ENCODE assay signal across 1 cellular context in the genomic region with DNA sequence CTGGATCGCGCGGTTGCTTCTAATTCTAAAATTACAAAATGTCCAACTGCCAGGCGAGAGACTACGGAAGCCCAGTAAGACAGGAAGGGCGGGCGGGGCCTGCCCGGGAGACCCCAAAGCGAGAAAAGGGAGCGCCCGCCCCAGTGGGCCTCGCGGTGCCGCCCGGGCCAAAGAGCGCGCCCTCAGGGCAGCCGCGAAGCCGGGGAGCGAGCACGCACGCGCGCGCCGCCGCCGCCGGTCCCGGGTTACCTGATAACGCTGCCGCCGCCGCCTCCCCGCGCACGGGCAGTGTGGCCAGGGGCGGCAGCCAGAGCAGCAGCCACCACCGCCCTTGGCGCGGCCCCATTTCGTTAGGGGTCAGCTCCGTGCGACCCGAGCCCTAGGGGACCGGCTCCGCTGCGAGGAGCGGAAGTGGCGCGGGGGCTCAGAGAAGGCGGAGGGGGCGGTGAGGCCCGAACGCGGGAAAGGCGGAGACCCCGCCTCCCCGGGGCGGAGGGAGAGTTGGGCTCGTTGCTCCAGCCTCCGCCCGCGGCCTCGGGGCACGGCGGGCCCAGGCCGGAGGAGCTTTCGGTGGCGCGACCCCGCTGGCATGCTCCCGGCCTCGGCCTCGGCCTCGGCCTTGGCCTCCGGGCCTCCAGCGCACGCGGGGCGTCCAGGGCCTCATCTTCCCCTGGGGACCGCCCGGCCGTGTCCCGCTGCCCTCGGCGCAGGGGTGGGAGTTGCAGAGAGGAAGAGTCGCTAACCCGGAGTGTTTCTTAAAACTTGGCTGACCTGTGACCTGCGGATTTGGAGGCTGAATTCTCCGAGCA.
A peak's percentile ranks its signal among the peaks of the same experiment; 100 is the strongest.
TF ChIP-seq lines count a peak whose summit lies in the region.

A gene with protein sequence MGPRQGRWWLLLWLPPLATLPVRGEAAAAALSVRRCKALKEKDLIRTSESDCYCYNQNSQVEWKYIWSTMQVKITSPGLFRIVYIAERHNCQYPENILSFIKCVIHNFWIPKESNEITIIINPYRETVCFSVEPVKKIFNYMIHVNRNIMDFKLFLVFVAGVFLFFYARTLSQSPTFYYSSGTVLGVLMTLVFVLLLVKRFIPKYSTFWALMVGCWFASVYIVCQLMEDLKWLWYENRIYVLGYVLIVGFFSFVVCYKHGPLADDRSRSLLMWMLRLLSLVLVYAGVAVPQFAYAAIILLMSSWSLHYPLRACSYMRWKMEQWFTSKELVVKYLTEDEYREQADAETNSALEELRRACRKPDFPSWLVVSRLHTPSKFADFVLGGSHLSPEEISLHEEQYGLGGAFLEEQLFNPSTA (minus strand): TSS at position 413 of the 809 bp plus-strand sequence. CDS start 67 bp downstream, at position 346.

TF ChIP-seq in GM12878, 131 proteins besides CTCF, POLR2A, EP300 and RAD21 (continued from another document and continues in another):
- no peak for TF ChIP-seq EZH2 (IDR thresholded peaks at IDR 0.05; ENCODE audit: borderline replicate concordance, control insufficient read depth, low read depth, low read length)
- TF ChIP-seq, protein P1, sequence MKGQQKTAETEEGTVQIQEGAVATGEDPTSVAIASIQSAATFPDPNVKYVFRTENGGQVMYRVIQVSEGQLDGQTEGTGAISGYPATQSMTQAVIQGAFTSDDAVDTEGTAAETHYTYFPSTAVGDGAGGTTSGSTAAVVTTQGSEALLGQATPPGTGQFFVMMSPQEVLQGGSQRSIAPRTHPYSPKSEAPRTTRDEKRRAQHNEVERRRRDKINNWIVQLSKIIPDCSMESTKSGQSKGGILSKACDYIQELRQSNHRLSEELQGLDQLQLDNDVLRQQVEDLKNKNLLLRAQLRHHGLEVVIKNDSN (IDR thresholded peaks at IDR 0.05; ENCODE audit: borderline replicate concordance, extremely low read length, insufficient read depth, low read depth, low read length) = no peak
- no peak for TF ChIP-seq BMI1 (IDR thresholded peaks at IDR 0.05; ENCODE audit: borderline replicate concordance)
- TF ChIP-seq HDGF (IDR thresholded peaks at IDR 0.05) = no peak
- TF ChIP-seq, protein P2, sequence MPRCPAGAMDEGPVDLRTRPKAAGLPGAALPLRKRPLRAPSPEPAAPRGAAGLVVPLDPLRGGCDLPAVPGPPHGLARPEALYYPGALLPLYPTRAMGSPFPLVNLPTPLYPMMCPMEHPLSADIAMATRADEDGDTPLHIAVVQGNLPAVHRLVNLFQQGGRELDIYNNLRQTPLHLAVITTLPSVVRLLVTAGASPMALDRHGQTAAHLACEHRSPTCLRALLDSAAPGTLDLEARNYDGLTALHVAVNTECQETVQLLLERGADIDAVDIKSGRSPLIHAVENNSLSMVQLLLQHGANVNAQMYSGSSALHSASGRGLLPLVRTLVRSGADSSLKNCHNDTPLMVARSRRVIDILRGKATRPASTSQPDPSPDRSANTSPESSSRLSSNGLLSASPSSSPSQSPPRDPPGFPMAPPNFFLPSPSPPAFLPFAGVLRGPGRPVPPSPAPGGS (IDR thresholded peaks at IDR 0.05; ENCODE audit: borderline replicate concordance, insufficient read depth, low read depth, low read length, poor library complexity, severe bottlenecking) = peak; percentile 56
- TF ChIP-seq, protein P3, sequence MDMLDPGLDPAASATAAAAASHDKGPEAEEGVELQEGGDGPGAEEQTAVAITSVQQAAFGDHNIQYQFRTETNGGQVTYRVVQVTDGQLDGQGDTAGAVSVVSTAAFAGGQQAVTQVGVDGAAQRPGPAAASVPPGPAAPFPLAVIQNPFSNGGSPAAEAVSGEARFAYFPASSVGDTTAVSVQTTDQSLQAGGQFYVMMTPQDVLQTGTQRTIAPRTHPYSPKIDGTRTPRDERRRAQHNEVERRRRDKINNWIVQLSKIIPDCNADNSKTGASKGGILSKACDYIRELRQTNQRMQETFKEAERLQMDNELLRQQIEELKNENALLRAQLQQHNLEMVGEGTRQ (IDR thresholded peaks at IDR 0.05; ENCODE audit: borderline replicate concordance, low read depth, low read length) = no peak
- no peak for TF ChIP-seq GABPA (IDR thresholded peaks at IDR 0.05; ENCODE audit: low read depth)
- TF ChIP-seq CHD4 (IDR thresholded peaks at IDR 0.05) = no peak
- TF ChIP-seq, protein P4, sequence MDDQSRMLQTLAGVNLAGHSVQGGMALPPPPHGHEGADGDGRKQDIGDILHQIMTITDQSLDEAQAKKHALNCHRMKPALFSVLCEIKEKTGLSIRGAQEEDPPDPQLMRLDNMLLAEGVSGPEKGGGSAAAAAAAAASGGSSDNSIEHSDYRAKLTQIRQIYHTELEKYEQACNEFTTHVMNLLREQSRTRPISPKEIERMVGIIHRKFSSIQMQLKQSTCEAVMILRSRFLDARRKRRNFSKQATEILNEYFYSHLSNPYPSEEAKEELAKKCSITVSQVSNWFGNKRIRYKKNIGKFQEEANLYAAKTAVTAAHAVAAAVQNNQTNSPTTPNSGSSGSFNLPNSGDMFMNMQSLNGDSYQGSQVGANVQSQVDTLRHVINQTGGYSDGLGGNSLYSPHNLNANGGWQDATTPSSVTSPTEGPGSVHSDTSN (IDR thresholded peaks at IDR 0.05; ENCODE audit: insufficient replicate concordance, low read depth, low read length) = no peak
- peak; percentile 56 for TF ChIP-seq MYC (IDR thresholded peaks at IDR 0.05; ENCODE audit: insufficient read depth, insufficient read length, insufficient replicate concordance, low read length, severe bottlenecking)
- TF ChIP-seq SPI1 (IDR thresholded peaks at IDR 0.05; ENCODE audit: borderline replicate concordance, insufficient read depth, low read depth, low read length) = peak; percentile 48
- no peak for TF ChIP-seq IRF3 (IDR thresholded peaks at IDR 0.05)
- TF ChIP-seq MEF2B (IDR thresholded peaks at IDR 0.05; ENCODE audit: partially characterized antibody, poor library complexity, severe bottlenecking) = peak; percentile 37
- TF ChIP-seq NR2C1 (IDR thresholded peaks at IDR 0.05) = peak; percentile 81
- TF ChIP-seq ZBTB33 (IDR thresholded peaks at IDR 0.05) = no peak
- TF ChIP-seq FOS (IDR thresholded peaks at IDR 0.05; ENCODE audit: borderline replicate concordance, extremely low read depth, insufficient read length) = no peak
- TF ChIP-seq CREM (IDR thresholded peaks at IDR 0.05; ENCODE audit: low read depth) = peak; percentile 22; the same call in 1 of the 2 replicates
- TF ChIP-seq CEBPZ (IDR thresholded peaks at IDR 0.05; ENCODE audit: low read depth, low read length) = no peak
- TF ChIP-seq TCF7 (IDR thresholded peaks at IDR 0.05; ENCODE audit: borderline replicate concordance) = no peak
- TF ChIP-seq ZSCAN29 (IDR thresholded peaks at IDR 0.05) = peak; percentile 63; the same call in 1 of the 2 replicates
- 0 out of 2 replicates have a peak, but pooled peaks have one; percentile 40 for TF ChIP-seq CHD1 (IDR thresholded peaks at IDR 0.05; ENCODE audit: low read depth, low read length)
- no peak for TF ChIP-seq KDM1A (IDR thresholded peaks at IDR 0.05; ENCODE audit: borderline replicate concordance)
- peak; percentile 82 for TF ChIP-seq POLR2AphosphoS5 (IDR thresholded peaks at IDR 0.05; ENCODE audit: low read length)
- TF ChIP-seq ETV6 (conservative IDR thresholded peaks at IDR 0.05 in 1 of 2, IDR thresholded peaks at IDR 0.05 in 1 of 2; ENCODE audit: borderline replicate concordance in 1 of 2, low read depth in 1 of 2) = no peak; a peak in 1 of 4 replicates
- TF ChIP-seq CUX1 (IDR thresholded peaks at IDR 0.05; ENCODE audit: insufficient replicate concordance, low read depth, low read length) = no peak
- no peak for TF ChIP-seq IRF5 (IDR thresholded peaks at IDR 0.05; ENCODE audit: borderline replicate concordance)
- peak; percentile 95 for TF ChIP-seq DPF2 (IDR thresholded peaks at IDR 0.05)
- no peak for TF ChIP-seq ATF7 (IDR thresholded peaks at IDR 0.05; ENCODE audit: low read depth)
- TF ChIP-seq MXI1 (IDR thresholded peaks at IDR 0.05; ENCODE audit: low read depth, low read length) = 0 out of 2 replicates have a peak, but pooled peaks have one; percentile 15
- TF ChIP-seq JUND (IDR thresholded peaks at IDR 0.05; ENCODE audit: low read depth, low read length) = no peak
- no peak for TF ChIP-seq RFX5 (IDR thresholded peaks at IDR 0.05; ENCODE audit: low read depth, low read length)
